ENCODE assay signal across 1 cellular context in genomic region chr2:241315183-241315878, GRCh38.
TF ChIP-seq lines count a peak whose summit lies in the region.

Gene HDLBP (minus strand): TSS chr2:241315672. CDS start chr2:241266869, 48,803 bp downstream.

TF ChIP-seq in HEK293, 187 proteins besides CTCF, POLR2A, EP300 and RAD21 (continued from another document and continues in another):
- TF ChIP-seq ZNF571 (tag by site-specific recombination; IDR thresholded peaks at IDR 0.05) (no peak), ZBTB21 (tag by site-specific recombination; IDR thresholded peaks at IDR 0.05) (0 out of 2 replicates have a peak, but pooled peaks have one; percentile 46), SALL2 (tag by site-specific recombination; IDR thresholded peaks at IDR 0.05; ENCODE audit: borderline replicate concordance) (no peak), HOXC10 (CRISPR knock-in tag; IDR thresholded peaks at IDR 0.05) (no peak), ZNF202 (tag by site-specific recombination; IDR thresholded peaks at IDR 0.05; ENCODE audit: borderline replicate concordance) (no peak), GLIS2 (tag by site-specific recombination; IDR thresholded peaks at IDR 0.05) (peak; percentile 91; the same call in 1 of the 2 replicates), ZNF560 (tag by site-specific recombination; IDR thresholded peaks at IDR 0.05; ENCODE audit: borderline replicate concordance) (no peak), ZNF223 (tag by site-specific recombination; IDR thresholded peaks at IDR 0.05) (no peak), ZNF654 (tag by site-specific recombination; IDR thresholded peaks at IDR 0.05; ENCODE audit: low read depth) (no peak), YY1 (tag by site-specific recombination; IDR thresholded peaks at IDR 0.05) (peak; percentile 97), ZNF701 (tag by site-specific recombination; IDR thresholded peaks at IDR 0.05) (no peak), ZNF791 (tag by site-specific recombination; IDR thresholded peaks at IDR 0.05) (no peak), ZNF112 (tag by site-specific recombination; IDR thresholded peaks at IDR 0.05) (no peak), ZNF623 (tag by site-specific recombination; IDR thresholded peaks at IDR 0.05) (peak; percentile 11; the same call in 1 of the 2 replicates), TCF7L2 (IDR thresholded peaks at IDR 0.05; ENCODE audit: borderline replicate concordance, low read depth, low read length) (no peak), ZNF324 (tag by site-specific recombination; IDR thresholded peaks at IDR 0.05) (peak; percentile 84), ZNF10 (tag by site-specific recombination; IDR thresholded peaks at IDR 0.05) (no peak), KLF17 (tag by site-specific recombination; IDR thresholded peaks at IDR 0.05) (no peak), ZBTB11 (tag by site-specific recombination; conservative IDR thresholded peaks at IDR 0.05; ENCODE audit: low read depth) (peak; percentile 41), ZNF394 (tag by site-specific recombination; IDR thresholded peaks at IDR 0.05; ENCODE audit: borderline replicate concordance) (peak; percentile 69; the same call in 1 of the 2 replicates), ZEB2 (tag by site-specific recombination; IDR thresholded peaks at IDR 0.05) (peak; percentile 86), YY2 (tag by site-specific recombination; IDR thresholded peaks at IDR 0.05) (peak; percentile 91), ZBTB8A (tag by site-specific recombination; IDR thresholded peaks at IDR 0.05) (no peak; the same call in 1 of the 2 replicates), SCRT2 (tag by site-specific recombination; IDR thresholded peaks at IDR 0.05) (peak; percentile 31), ZNF670 (tag by site-specific recombination; IDR thresholded peaks at IDR 0.05; ENCODE audit: low read depth) (no peak), ZNF514 (tag by site-specific recombination; IDR thresholded peaks at IDR 0.05) (no peak), MEIS1 (CRISPR knock-in tag; IDR thresholded peaks at IDR 0.05; ENCODE audit: borderline replicate concordance) (no peak), ZSCAN30 (tag by site-specific recombination; IDR thresholded peaks at IDR 0.05) (no peak), ZNF529 (tag by site-specific recombination; IDR thresholded peaks at IDR 0.05; ENCODE audit: insufficient replicate concordance) (no peak), ZSCAN16 (tag by site-specific recombination; IDR thresholded peaks at IDR 0.05) (no peak), ZNF335 (tag by site-specific recombination; conservative IDR thresholded peaks at IDR 0.05) (0 out of 2 replicates have a peak, but pooled peaks have one; percentile 51), ZNF639 (tag by site-specific recombination; IDR thresholded peaks at IDR 0.05) (peak; percentile 83; the same call in 1 of the 2 replicates), PRDM1 (tag by site-specific recombination; IDR thresholded peaks at IDR 0.05) (no peak), ZNF398 (tag by site-specific recombination; IDR thresholded peaks at IDR 0.05) (peak; percentile 86), ZNF785 (tag by site-specific recombination; IDR thresholded peaks at IDR 0.05) (no peak), ZSCAN23 (tag by site-specific recombination; IDR thresholded peaks at IDR 0.05) (peak; percentile 77), ZNF354C (tag by site-specific recombination; IDR thresholded peaks at IDR 0.05; ENCODE audit: borderline replicate concordance, low read depth) (no peak), ZFP69B (tag by site-specific recombination; IDR thresholded peaks at IDR 0.05) (no peak), ZNF488 (tag by site-specific recombination; IDR thresholded peaks at IDR 0.05) (no peak), ZBTB17 (tag by site-specific recombination; IDR thresholded peaks at IDR 0.05) (peak; percentile 99), ZNF280C (tag by site-specific recombination; IDR thresholded peaks at IDR 0.05) (no peak), ZNF624 (tag by site-specific recombination; IDR thresholded peaks at IDR 0.05) (no peak)
- TF ChIP-seq, protein P1, sequence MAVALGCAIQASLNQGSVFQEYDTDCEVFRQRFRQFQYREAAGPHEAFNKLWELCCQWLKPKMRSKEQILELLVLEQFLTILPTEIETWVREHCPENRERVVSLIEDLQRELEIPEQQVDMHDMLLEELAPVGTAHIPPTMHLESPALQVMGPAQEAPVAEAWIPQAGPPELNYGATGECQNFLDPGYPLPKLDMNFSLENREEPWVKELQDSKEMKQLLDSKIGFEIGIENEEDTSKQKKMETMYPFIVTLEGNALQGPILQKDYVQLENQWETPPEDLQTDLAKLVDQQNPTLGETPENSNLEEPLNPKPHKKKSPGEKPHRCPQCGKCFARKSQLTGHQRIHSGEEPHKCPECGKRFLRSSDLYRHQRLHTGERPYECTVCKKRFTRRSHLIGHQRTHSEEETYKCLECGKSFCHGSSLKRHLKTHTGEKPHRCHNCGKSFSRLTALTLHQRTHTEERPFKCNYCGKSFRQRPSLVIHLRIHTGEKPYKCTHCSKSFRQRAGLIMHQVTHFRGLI (tag by site-specific recombination; IDR thresholded peaks at IDR 0.05) = 0 out of 2 replicates have a peak, but pooled peaks have one; percentile 56
- TF ChIP-seq, protein P2, sequence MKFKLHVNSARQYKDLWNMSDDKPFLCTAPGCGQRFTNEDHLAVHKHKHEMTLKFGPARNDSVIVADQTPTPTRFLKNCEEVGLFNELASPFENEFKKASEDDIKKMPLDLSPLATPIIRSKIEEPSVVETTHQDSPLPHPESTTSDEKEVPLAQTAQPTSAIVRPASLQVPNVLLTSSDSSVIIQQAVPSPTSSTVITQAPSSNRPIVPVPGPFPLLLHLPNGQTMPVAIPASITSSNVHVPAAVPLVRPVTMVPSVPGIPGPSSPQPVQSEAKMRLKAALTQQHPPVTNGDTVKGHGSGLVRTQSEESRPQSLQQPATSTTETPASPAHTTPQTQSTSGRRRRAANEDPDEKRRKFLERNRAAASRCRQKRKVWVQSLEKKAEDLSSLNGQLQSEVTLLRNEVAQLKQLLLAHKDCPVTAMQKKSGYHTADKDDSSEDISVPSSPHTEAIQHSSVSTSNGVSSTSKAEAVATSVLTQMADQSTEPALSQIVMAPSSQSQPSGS (tag by site-specific recombination; IDR thresholded peaks at IDR 0.05; ENCODE audit: low read depth) = no peak
- TF ChIP-seq, protein P3, sequence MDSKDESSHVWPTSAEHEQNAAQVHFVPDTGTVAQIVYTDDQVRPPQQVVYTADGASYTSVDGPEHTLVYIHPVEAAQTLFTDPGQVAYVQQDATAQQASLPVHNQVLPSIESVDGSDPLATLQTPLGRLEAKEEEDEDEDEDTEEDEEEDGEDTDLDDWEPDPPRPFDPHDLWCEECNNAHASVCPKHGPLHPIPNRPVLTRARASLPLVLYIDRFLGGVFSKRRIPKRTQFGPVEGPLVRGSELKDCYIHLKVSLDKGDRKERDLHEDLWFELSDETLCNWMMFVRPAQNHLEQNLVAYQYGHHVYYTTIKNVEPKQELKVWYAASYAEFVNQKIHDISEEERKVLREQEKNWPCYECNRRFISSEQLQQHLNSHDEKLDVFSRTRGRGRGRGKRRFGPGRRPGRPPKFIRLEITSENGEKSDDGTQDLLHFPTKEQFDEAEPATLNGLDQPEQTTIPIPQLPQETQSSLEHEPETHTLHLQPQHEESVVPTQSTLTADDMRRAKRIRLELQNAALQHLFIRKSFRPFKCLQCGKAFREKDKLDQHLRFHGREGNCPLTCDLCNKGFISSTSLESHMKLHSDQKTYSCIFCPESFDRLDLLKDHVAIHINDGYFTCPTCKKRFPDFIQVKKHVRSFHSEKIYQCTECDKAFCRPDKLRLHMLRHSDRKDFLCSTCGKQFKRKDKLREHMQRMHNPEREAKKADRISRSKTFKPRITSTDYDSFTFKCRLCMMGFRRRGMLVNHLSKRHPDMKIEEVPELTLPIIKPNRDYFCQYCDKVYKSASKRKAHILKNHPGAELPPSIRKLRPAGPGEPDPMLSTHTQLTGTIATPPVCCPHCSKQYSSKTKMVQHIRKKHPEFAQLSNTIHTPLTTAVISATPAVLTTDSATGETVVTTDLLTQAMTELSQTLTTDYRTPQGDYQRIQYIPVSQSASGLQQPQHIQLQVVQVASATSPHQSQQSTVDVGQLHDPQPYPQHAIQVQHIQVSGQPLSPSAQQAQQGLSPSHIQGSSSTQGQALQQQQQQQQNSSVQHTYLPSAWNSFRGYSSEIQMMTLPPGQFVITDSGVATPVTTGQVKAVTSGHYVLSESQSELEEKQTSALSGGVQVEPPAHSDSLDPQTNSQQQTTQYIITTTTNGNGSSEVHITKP (tag by site-specific recombination; IDR thresholded peaks at IDR 0.05) = peak; percentile 71
- TF ChIP-seq, protein P4, sequence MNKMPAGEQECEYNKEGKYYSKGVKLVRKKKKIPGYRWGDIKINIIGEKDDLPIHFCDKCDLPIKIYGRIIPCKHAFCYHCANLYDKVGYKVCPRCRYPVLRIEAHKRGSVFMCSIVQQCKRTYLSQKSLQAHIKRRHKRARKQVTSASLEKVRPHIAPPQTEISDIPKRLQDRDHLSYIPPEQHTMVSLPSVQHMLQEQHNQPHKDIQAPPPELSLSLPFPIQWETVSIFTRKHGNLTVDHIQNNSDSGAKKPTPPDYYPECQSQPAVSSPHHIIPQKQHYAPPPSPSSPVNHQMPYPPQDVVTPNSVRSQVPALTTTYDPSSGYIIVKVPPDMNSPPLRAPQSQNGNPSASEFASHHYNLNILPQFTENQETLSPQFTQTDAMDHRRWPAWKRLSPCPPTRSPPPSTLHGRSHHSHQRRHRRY (tag by site-specific recombination; IDR thresholded peaks at IDR 0.05) = no peak
